In genomic region chrX:7420712-7421111, GRCh38 we compare ENCODE assay signal across 3 cellular contexts.
TF ChIP-seq lines count a peak whose summit lies in the region.

No MANE protein-coding gene starts in this region.

TF ChIP-seq in GM23338, 12 proteins besides CTCF, POLR2A, EP300 and RAD21 (continued from another document and continues in another):
- TF ChIP-seq, protein P1, sequence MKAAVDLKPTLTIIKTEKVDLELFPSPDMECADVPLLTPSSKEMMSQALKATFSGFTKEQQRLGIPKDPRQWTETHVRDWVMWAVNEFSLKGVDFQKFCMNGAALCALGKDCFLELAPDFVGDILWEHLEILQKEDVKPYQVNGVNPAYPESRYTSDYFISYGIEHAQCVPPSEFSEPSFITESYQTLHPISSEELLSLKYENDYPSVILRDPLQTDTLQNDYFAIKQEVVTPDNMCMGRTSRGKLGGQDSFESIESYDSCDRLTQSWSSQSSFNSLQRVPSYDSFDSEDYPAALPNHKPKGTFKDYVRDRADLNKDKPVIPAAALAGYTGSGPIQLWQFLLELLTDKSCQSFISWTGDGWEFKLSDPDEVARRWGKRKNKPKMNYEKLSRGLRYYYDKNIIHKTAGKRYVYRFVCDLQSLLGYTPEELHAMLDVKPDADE (IDR thresholded peaks at IDR 0.05): no peak
- TF ChIP-seq JUNB (IDR thresholded peaks at IDR 0.05; ENCODE audit: unreplicated experiment) (no peak), POLR2AphosphoS5 (IDR thresholded peaks at IDR 0.05; ENCODE audit: low read depth) (no peak), NANOG (IDR thresholded peaks at IDR 0.05; ENCODE audit: borderline replicate concordance) (no peak)
- TF ChIP-seq, protein P2, sequence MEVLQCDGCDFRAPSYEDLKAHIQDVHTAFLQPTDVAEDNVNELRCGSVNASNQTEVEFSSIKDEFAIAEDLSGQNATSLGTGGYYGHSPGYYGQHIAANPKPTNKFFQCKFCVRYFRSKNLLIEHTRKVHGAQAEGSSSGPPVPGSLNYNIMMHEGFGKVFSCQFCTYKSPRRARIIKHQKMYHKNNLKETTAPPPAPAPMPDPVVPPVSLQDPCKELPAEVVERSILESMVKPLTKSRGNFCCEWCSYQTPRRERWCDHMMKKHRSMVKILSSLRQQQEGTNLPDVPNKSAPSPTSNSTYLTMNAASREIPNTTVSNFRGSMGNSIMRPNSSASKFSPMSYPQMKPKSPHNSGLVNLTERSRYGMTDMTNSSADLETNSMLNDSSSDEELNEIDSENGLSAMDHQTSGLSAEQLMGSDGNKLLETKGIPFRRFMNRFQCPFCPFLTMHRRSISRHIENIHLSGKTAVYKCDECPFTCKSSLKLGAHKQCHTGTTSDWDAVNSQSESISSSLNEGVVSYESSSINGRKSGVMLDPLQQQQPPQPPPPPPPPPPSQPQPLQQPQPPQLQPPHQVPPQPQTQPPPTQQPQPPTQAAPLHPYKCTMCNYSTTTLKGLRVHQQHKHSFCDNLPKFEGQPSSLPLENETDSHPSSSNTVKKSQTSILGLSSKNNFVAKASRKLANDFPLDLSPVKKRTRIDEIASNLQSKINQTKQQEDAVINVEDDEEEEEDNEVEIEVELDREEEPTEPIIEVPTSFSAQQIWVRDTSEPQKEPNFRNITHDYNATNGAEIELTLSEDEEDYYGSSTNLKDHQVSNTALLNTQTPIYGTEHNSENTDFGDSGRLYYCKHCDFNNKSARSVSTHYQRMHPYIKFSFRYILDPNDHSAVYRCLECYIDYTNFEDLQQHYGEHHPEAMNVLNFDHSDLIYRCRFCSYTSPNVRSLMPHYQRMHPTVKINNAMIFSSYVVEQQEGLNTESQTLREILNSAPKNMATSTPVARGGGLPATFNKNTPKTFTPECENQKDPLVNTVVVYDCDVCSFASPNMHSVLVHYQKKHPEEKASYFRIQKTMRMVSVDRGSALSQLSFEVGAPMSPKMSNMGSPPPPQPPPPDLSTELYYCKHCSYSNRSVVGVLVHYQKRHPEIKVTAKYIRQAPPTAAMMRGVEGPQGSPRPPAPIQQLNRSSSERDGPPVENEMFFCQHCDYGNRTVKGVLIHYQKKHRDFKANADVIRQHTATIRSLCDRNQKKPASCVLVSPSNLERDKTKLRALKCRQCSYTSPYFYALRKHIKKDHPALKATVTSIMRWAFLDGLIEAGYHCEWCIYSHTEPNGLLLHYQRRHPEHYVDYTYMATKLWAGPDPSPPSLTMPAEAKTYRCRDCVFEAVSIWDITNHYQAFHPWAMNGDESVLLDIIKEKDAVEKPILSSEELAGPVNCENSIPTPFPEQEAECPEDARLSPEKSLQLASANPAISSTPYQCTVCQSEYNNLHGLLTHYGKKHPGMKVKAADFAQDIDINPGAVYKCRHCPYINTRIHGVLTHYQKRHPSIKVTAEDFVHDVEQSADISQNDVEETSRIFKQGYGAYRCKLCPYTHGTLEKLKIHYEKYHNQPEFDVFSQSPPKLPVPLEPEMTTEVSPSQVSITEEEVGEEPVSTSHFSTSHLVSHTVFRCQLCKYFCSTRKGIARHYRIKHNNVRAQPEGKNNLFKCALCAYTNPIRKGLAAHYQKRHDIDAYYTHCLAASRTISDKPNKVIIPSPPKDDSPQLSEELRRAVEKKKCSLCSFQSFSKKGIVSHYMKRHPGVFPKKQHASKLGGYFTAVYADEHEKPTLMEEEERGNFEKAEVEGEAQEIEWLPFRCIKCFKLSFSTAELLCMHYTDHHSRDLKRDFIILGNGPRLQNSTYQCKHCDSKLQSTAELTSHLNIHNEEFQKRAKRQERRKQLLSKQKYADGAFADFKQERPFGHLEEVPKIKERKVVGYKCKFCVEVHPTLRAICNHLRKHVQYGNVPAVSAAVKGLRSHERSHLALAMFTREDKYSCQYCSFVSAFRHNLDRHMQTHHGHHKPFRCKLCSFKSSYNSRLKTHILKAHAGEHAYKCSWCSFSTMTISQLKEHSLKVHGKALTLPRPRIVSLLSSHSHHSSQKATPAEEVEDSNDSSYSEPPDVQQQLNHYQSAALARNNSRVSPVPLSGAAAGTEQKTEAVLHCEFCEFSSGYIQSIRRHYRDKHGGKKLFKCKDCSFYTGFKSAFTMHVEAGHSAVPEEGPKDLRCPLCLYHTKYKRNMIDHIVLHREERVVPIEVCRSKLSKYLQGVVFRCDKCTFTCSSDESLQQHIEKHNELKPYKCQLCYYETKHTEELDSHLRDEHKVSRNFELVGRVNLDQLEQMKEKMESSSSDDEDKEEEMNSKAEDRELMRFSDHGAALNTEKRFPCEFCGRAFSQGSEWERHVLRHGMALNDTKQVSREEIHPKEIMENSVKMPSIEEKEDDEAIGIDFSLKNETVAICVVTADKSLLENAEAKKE (CRISPR knock-in tag; IDR thresholded peaks at IDR 0.05): no peak

TF ChIP-seq in K562, 482 proteins besides CTCF, POLR2A, EP300 and RAD21 (continued from another document):
- TF ChIP-seq, protein P3, sequence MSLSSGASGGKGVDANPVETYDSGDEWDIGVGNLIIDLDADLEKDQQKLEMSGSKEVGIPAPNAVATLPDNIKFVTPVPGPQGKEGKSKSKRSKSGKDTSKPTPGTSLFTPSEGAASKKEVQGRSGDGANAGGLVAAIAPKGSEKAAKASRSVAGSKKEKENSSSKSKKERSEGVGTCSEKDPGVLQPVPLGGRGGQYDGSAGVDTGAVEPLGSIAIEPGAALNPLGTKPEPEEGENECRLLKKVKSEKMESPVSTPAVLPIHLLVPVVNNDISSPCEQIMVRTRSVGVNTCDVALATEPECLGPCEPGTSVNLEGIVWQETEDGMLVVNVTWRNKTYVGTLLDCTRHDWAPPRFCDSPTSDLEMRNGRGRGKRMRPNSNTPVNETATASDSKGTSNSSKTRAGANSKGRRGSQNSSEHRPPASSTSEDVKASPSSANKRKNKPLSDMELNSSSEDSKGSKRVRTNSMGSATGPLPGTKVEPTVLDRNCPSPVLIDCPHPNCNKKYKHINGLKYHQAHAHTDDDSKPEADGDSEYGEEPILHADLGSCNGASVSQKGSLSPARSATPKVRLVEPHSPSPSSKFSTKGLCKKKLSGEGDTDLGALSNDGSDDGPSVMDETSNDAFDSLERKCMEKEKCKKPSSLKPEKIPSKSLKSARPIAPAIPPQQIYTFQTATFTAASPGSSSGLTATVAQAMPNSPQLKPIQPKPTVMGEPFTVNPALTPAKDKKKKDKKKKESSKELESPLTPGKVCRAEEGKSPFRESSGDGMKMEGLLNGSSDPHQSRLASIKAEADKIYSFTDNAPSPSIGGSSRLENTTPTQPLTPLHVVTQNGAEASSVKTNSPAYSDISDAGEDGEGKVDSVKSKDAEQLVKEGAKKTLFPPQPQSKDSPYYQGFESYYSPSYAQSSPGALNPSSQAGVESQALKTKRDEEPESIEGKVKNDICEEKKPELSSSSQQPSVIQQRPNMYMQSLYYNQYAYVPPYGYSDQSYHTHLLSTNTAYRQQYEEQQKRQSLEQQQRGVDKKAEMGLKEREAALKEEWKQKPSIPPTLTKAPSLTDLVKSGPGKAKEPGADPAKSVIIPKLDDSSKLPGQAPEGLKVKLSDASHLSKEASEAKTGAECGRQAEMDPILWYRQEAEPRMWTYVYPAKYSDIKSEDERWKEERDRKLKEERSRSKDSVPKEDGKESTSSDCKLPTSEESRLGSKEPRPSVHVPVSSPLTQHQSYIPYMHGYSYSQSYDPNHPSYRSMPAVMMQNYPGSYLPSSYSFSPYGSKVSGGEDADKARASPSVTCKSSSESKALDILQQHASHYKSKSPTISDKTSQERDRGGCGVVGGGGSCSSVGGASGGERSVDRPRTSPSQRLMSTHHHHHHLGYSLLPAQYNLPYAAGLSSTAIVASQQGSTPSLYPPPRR (CRISPR knock-in tag; IDR thresholded peaks at IDR 0.05; ENCODE audit: borderline replicate concordance): no peak

TF ChIP-seq in neural cell, 6 proteins besides CTCF, POLR2A, EP300 and RAD21 (continued from another document):
- TF ChIP-seq SMC3 (conservative IDR thresholded peaks at IDR 0.05; ENCODE audit: poor library complexity) (peak; percentile 22), EZH2 (IDR thresholded peaks at IDR 0.05; ENCODE audit: borderline replicate concordance, insufficient read depth, low read length, poor library complexity, severe bottlenecking) (no peak)
